In genomic region chr10:60310746-60311145, GRCh38 we compare ENCODE assay signal across 12 cellular contexts.
"Had no signal": no experiment of that assay in that cellular context is flagged by ENCODE, and none has a peak within 500 bp of the region (broad histone marks: within the 10 kb centered on the region; RNA-seq: fewer than 3 reads in every experiment).

No MANE protein-coding gene starts in this region.

- DNase-seq: activated CD4-positive, alpha-beta T cell treated with anti-CD3 and anti-CD28 coated beads, Interleukin-2, amount 50 U/mL, for 1 hour; activated CD8-positive, alpha-beta memory T cell treated with anti-CD3 and anti-CD28 coated beads for 24 hours; activated naive CD4-positive, alpha-beta T cell treated with Interleukin-2 at 50 U/mL for 16 hours; aorta; gastrocnemius medialis; heart right ventricle; ovary; sigmoid colon; spleen; upper lobe of left lung had no signal

- H3K36me3 ChIP-seq: gastrocnemius medialis, heart right ventricle, ovary, sigmoid colon, spleen, suprapubic skin, upper lobe of left lung had no signal

- H3K4me1 ChIP-seq: gastrocnemius medialis, sigmoid colon had no signal

- H3K27me3 ChIP-seq: gastrocnemius medialis, heart right ventricle, ovary, sigmoid colon, spleen, suprapubic skin, upper lobe of left lung had no signal

- H3K9me3 ChIP-seq: gastrocnemius medialis, heart right ventricle, ovary, sigmoid colon, spleen, suprapubic skin, upper lobe of left lung had no signal

- ATAC-seq: activated CD4-positive, CD25-positive, alpha-beta regulatory T cell treated with anti-CD3 and anti-CD28 coated beads, Interleukin-2, amount 50 U/mL, for 24 hours; gastrocnemius medialis had no signal

- H3K4me3 ChIP-seq: gastrocnemius medialis, heart right ventricle, ovary, sigmoid colon, spleen, suprapubic skin, upper lobe of left lung had no signal

- H3K27ac ChIP-seq: gastrocnemius medialis, heart right ventricle, ovary, sigmoid colon, suprapubic skin, upper lobe of left lung had no signal
